13 cellular contexts compared by ENCODE assay signal in genomic region chr19:18338471-18339001, GRCh38. TPM values are rescaled to one million over a fixed set of nuclear protein-coding genes. Genes with fewer than 3 reads are reported as not detected.
DNase-seq lines count a peak whose midpoint lies in the region; ATAC-seq and TF ChIP-seq lines count a peak whose summit lies in the region.
"Had no signal": no experiment of that assay in that cellular context is flagged by ENCODE, and none has a peak within 500 bp of the region (broad histone marks: within the 10 kb centered on the region; RNA-seq: fewer than 3 reads in every experiment).

No MANE protein-coding gene starts in this region.

- no peaks in the 10 kb centered on the region for H3K9me3 Mint-ChIP-seq in activated naive CD4-positive, alpha-beta T cell treated with anti-CD3 and anti-CD28 coated beads, Interleukin-2, amount 50 U/mL, for 24 hours
- H3K9me3 Mint-ChIP-seq in glutamatergic neuron (ENCODE audit: unreplicated experiment), result peaks cover 6% of the 10 kb centered on the region

- no peaks in the 10 kb centered on the region for H3K9me3 ChIP-seq in skeletal muscle tissue (ENCODE audit: control insufficient read depth in 3 of 3, low read length in 3 of 3)
- H3K9me3 ChIP-seq: gastroesophageal sphincter had no signal

- H3K27me3 ChIP-seq in skeletal muscle tissue (ENCODE audit: control insufficient read depth in 3 of 3, insufficient read depth in 3 of 3, low read length in 3 of 3), result no peaks in the 10 kb centered on the region
- H3K27me3 ChIP-seq: gastroesophageal sphincter had no signal

- ATAC-seq in HG02885 (IDR thresholded peaks at IDR 0.05; ENCODE audit: poor library complexity, unreplicated experiment), result no peak
- ATAC-seq: activated CD8-positive, alpha-beta memory T cell treated with anti-CD3 and anti-CD28 coated beads, Interleukin-2, amount 10 ng/mL, durations not matched to agents 7 days and 5 days; gastroesophageal sphincter had no signal

- TF ChIP-seq CTCF in glutamatergic neuron (IDR thresholded peaks at IDR 0.05; ENCODE audit: partially characterized antibody, unreplicated experiment), result no peak

- H3K36me3 Mint-ChIP-seq in activated naive CD4-positive, alpha-beta T cell treated with anti-CD3 and anti-CD28 coated beads, Interleukin-2, amount 50 U/mL, for 24 hours, result peaks cover 2% of the 10 kb centered on the region
- no peaks in the 10 kb centered on the region for H3K36me3 Mint-ChIP-seq in glutamatergic neuron (ENCODE audit: unreplicated experiment)

- H3K27ac ChIP-seq in skeletal muscle tissue (ENCODE audit: low read depth, low read length), result peak overlapping the region; percentile 71
- H3K27ac ChIP-seq: gastroesophageal sphincter had no signal

- peak overlapping the region in 1 of 3 donors; percentile 50 for H3K9ac ChIP-seq in skeletal muscle tissue (ENCODE audit: low read depth in 1 of 3, low read length in 3 of 3)

- H3K27me3 Mint-ChIP-seq in activated naive CD4-positive, alpha-beta T cell treated with anti-CD3 and anti-CD28 coated beads, Interleukin-2, amount 50 U/mL, for 24 hours, result no peaks in the 10 kb centered on the region
- H3K27me3 Mint-ChIP-seq in glutamatergic neuron (ENCODE audit: unreplicated experiment), result no peaks in the 10 kb centered on the region
- H3K27me3 Mint-ChIP-seq: activated CD8-positive, alpha-beta memory T cell treated with anti-CD3 and anti-CD28 coated beads, Interleukin-2, amount 10 ng/mL, durations not matched to agents 7 days and 5 days had no signal

- no peak overlapping the region for H3K4me3 ChIP-seq in skeletal muscle tissue (ENCODE audit: low read length in 3 of 3)
- H3K4me3 ChIP-seq: gastroesophageal sphincter had no signal

- peaks cover 16% of the 10 kb centered on the region for H3K4me1 Mint-ChIP-seq in activated naive CD4-positive, alpha-beta T cell treated with anti-CD3 and anti-CD28 coated beads, Interleukin-2, amount 50 U/mL, for 24 hours
- no peaks in the 10 kb centered on the region for H3K4me1 Mint-ChIP-seq in glutamatergic neuron (ENCODE audit: low read depth, unreplicated experiment)

- H3K4me1 ChIP-seq in skeletal muscle tissue (ENCODE audit: control insufficient read depth in 3 of 3, insufficient read depth in 3 of 3, low read length in 3 of 3), result peaks cover 17 to 34% (median 25%) of the 10 kb centered on the region in 3 donors

- DNase-seq in activated naive CD4-positive, alpha-beta T cell (lab: John Stamatoyannopoulos, UW), result no peak
- DNase-seq in glutamatergic neuron (no peak), HK-2 (ENCODE audit: unreplicated experiment) (no peak)
- DNase-seq: activated CD8-positive, alpha-beta memory T cell treated with anti-CD3 and anti-CD28 coated beads, Interleukin-2, amount 10 ng/mL, durations not matched to agents 7 days and 5 days; DMS 273 treated with DMSO at 0.1 percent for 48 hours; midbrain; NCI-H446 had no signal

- H3K27ac Mint-ChIP-seq in activated naive CD4-positive, alpha-beta T cell treated with anti-CD3 and anti-CD28 coated beads, Interleukin-2, amount 50 U/mL, for 24 hours, result peak overlapping the region; percentile 30
- no peak overlapping the region for H3K27ac Mint-ChIP-seq in glutamatergic neuron (ENCODE audit: unreplicated experiment)
- H3K27ac Mint-ChIP-seq: activated CD8-positive, alpha-beta memory T cell treated with anti-CD3 and anti-CD28 coated beads, Interleukin-2, amount 10 ng/mL, durations not matched to agents 7 days and 5 days had no signal

- H3K4me3 Mint-ChIP-seq in activated naive CD4-positive, alpha-beta T cell treated with anti-CD3 and anti-CD28 coated beads, Interleukin-2, amount 50 U/mL, for 24 hours, result no peak overlapping the region
- H3K4me3 Mint-ChIP-seq in glutamatergic neuron (ENCODE audit: unreplicated experiment), result peak overlapping the region; percentile 12
- H3K4me3 Mint-ChIP-seq: activated CD8-positive, alpha-beta memory T cell treated with anti-CD3 and anti-CD28 coated beads, Interleukin-2, amount 10 ng/mL, durations not matched to agents 7 days and 5 days had no signal

- H3K36me3 ChIP-seq in skeletal muscle tissue (ENCODE audit: control insufficient read depth in 3 of 3, insufficient read depth in 3 of 3, low read length in 3 of 3), result peaks cover 2 to 8% (median 3%) of the 10 kb centered on the region in 3 donors

RNA-seq across cellular contexts. Expression of gene PGPEP1, which starts 1.9 kb away (rescaled TPM):
- 25.6 TPM for total RNA-seq in glutamatergic neuron (ENCODE audit: unreplicated experiment)
- 10.4 TPM for total RNA-seq in skeletal muscle tissue

RNA-seq across cellular contexts. Expression of gene LSM4, which starts 15.7 kb away (rescaled TPM):
- total RNA-seq in glutamatergic neuron (ENCODE audit: unreplicated experiment) (137 TPM), skeletal muscle tissue (119 TPM)

RNA-seq across cellular contexts. Expression of gene GDF15, which starts 47.4 kb away (rescaled TPM):
- 8.9 TPM for total RNA-seq in glutamatergic neuron (ENCODE audit: unreplicated experiment)
- 1.0 TPM for total RNA-seq in skeletal muscle tissue
- total RNA-seq: activated CD8-positive, alpha-beta memory T cell treated with anti-CD3 and anti-CD28 coated beads, Interleukin-2, amount 10 ng/mL, durations not matched to agents 7 days and 5 days had no signal

RNA-seq across cellular contexts. Expression of gene JUND, which starts 57.1 kb away (rescaled TPM):
- 341 TPM for total RNA-seq in glutamatergic neuron (ENCODE audit: unreplicated experiment)
- total RNA-seq in skeletal muscle tissue, result 111 TPM

RNA-seq across cellular contexts. Expression of gene LRRC25, which starts 58.9 kb away (rescaled TPM):
- total RNA-seq in glutamatergic neuron (ENCODE audit: unreplicated experiment), result not detected
- 2.1 TPM for total RNA-seq in skeletal muscle tissue
- total RNA-seq: HT-29, SK-MEL-5 had no signal
